In genomic region chr17:47518880-47519279, GRCh38 we compare ENCODE assay signal across 8 cellular contexts. TPM values are rescaled to one million over a fixed set of nuclear protein-coding genes. Genes with fewer than 3 reads are reported as not detected.
DNase-seq lines count a peak whose midpoint lies in the region; ATAC-seq, FAIRE-seq and TF ChIP-seq lines count a peak whose summit lies in the region.
"Not testable (repeated sequence)": the region's sequence is repeated elsewhere in the genome, so short reads cannot be mapped to it uniquely, and the experiment has no call there.

No MANE protein-coding gene starts in this region.

- intact Hi-C loops in activated CD4-positive, alpha-beta T cell treated with anti-CD3 and anti-CD28 coated beads for 36 hours (cut with DNase I, micrococcal nuclease); left lung (cut with DNase I): not testable (repeated sequence)

- peak; percentile 80 for ATAC-seq in activated CD4-positive, alpha-beta T cell treated with anti-CD3 and anti-CD28 coated beads for 36 hours
- ATAC-seq in left lung: peak; percentile 75
- ATAC-seq in stimulated activated effector memory CD8-positive, alpha-beta T cell treated with anti-CD3 and anti-CD28 coated beads, Interleukin-12 subunit alpha, Interleukin-12 subunit beta, amount 100 ng/mL, for 72 hours: peak; percentile 95

- not testable (repeated sequence) for H3K4me1 ChIP-seq in astrocyte (ENCODE audit: insufficient read depth, low read length); left lung

- not testable (repeated sequence) for H2AFZ ChIP-seq in astrocyte (ENCODE audit: low read depth, low read length)

- not testable (repeated sequence) for H3K27me3 ChIP-seq in astrocyte (ENCODE audit: insufficient read depth, low read length); left lung

- H3K4me3 Mint-ChIP-seq in activated CD4-positive, alpha-beta T cell treated with anti-CD3 and anti-CD28 coated beads for 36 hours; astrocyte (ENCODE audit: unreplicated experiment); stimulated activated effector memory CD8-positive, alpha-beta T cell treated with anti-CD3 and anti-CD28 coated beads, Interleukin-12 subunit alpha, Interleukin-12 subunit beta, amount 100 ng/mL, for 72 hours: not testable (repeated sequence)

- not testable (repeated sequence) for H3K4me2 ChIP-seq in astrocyte (ENCODE audit: low read length)

- H3K79me2 ChIP-seq in astrocyte (ENCODE audit: insufficient read depth, low read length): not testable (repeated sequence)

- not testable (repeated sequence) for H3K9ac ChIP-seq in astrocyte (ENCODE audit: low read length)

- POLR2A ChIA-PET in activated CD4-positive, alpha-beta T cell treated with anti-CD3 and anti-CD28 coated beads for 36 hours (lab: Charles Lee): not testable (repeated sequence)

- CTCF ChIA-PET in activated CD4-positive, alpha-beta T cell treated with anti-CD3 and anti-CD28 coated beads for 36 hours (lab: Charles Lee): not testable (repeated sequence)

- not testable (repeated sequence) for H3K27ac ChIP-seq in astrocyte (ENCODE audit: low read depth, low read length); left lung

- H3K4me3 ChIP-seq in astrocyte (ENCODE audit: insufficient read depth, low read depth, low read length); epithelial cell of esophagus (ENCODE audit: low read length); fibroblast of the aortic adventitia (ENCODE audit: low read depth, low read length); left lung: not testable (repeated sequence)

- not testable (repeated sequence) for H3K36me3 ChIP-seq in astrocyte (ENCODE audit: insufficient read depth, low read length); left lung

- H4K20me1 ChIP-seq in astrocyte (ENCODE audit: insufficient read depth, low read length): not testable (repeated sequence)

- not testable (repeated sequence) for H3K27ac Mint-ChIP-seq in activated CD4-positive, alpha-beta T cell treated with anti-CD3 and anti-CD28 coated beads for 36 hours; astrocyte (ENCODE audit: unreplicated experiment); stimulated activated effector memory CD8-positive, alpha-beta T cell treated with anti-CD3 and anti-CD28 coated beads, Interleukin-12 subunit alpha, Interleukin-12 subunit beta, amount 100 ng/mL, for 72 hours

- not testable (repeated sequence) for H3K27me3 Mint-ChIP-seq in activated CD4-positive, alpha-beta T cell treated with anti-CD3 and anti-CD28 coated beads for 36 hours; astrocyte (ENCODE audit: low read depth, unreplicated experiment)

- not testable (repeated sequence) for TF ChIP-seq CTCF in astrocyte (IDR thresholded peaks at IDR 0.05; ENCODE audit: insufficient read depth, low read depth, low read length); epithelial cell of esophagus (IDR thresholded peaks at IDR 0.05; ENCODE audit: insufficient read depth, low read depth, low read length, missing control alignments); fibroblast of the aortic adventitia (IDR thresholded peaks at IDR 0.05; ENCODE audit: insufficient read depth, low read length); left lung (IDR thresholded peaks at IDR 0.05)

- H3K9me3 ChIP-seq in astrocyte (ENCODE audit: insufficient read depth, low read depth, low read length); left lung: not testable (repeated sequence)

- H3K9me3 Mint-ChIP-seq in activated CD4-positive, alpha-beta T cell treated with anti-CD3 and anti-CD28 coated beads for 36 hours (ENCODE audit: low read depth); astrocyte (ENCODE audit: unreplicated experiment); stimulated activated effector memory CD8-positive, alpha-beta T cell treated with anti-CD3 and anti-CD28 coated beads, Interleukin-12 subunit alpha, Interleukin-12 subunit beta, amount 100 ng/mL, for 72 hours: not testable (repeated sequence)

- FAIRE-seq in astrocyte (lab: Jason Lieb, UNC): peak; percentile 9

- not testable (repeated sequence) for H3K36me3 Mint-ChIP-seq in activated CD4-positive, alpha-beta T cell treated with anti-CD3 and anti-CD28 coated beads for 36 hours (ENCODE audit: low read depth); astrocyte (ENCODE audit: low read depth, unreplicated experiment); stimulated activated effector memory CD8-positive, alpha-beta T cell treated with anti-CD3 and anti-CD28 coated beads, Interleukin-12 subunit alpha, Interleukin-12 subunit beta, amount 100 ng/mL, for 72 hours

- not testable (repeated sequence) for H3K4me1 Mint-ChIP-seq in activated CD4-positive, alpha-beta T cell treated with anti-CD3 and anti-CD28 coated beads for 36 hours; astrocyte (ENCODE audit: low read depth, unreplicated experiment); stimulated activated effector memory CD8-positive, alpha-beta T cell treated with anti-CD3 and anti-CD28 coated beads, Interleukin-12 subunit alpha, Interleukin-12 subunit beta, amount 100 ng/mL, for 72 hours

- DNase-seq in DMS53 (lab: John Stamatoyannopoulos, UW): peak; percentile 20
- DNase-seq in M059J (ENCODE audit: low read depth): peak; percentile 10
- DNase-seq in activated CD4-positive, alpha-beta T cell treated with anti-CD3 and anti-CD28 coated beads for 36 hours; left lung; stimulated activated effector memory CD8-positive, alpha-beta T cell treated with anti-CD3 and anti-CD28 coated beads, Interleukin-12 subunit alpha, Interleukin-12 subunit beta, amount 100 ng/mL, for 72 hours (ENCODE audit: low spot score in 2 of 2): not testable (repeated sequence)
- peak; percentile 21 for DNase-seq in astrocyte (ENCODE audit: low read depth)
- peak; percentile 54 for DNase-seq in epithelial cell of esophagus (ENCODE audit: low read depth)
- peak; percentile 21 for DNase-seq in fibroblast of the aortic adventitia (ENCODE audit: low read depth)

RNA-seq across cellular contexts. Expression of gene NPEPPS, which starts 12.0 kb away (rescaled TPM):
- 46.6 and 59.9 TPM in 2 replicates for total RNA-seq in M059J (2014; rRNA removed; shearing (Covaris generic))
- 100 to 1,000 TPM; 121 to 152 TPM for total RNA-seq in activated CD4-positive, alpha-beta T cell treated with anti-CD3 and anti-CD28 coated beads for 36 hours
- 112 and 143 TPM in 2 replicates for total RNA-seq in astrocyte
- total RNA-seq in fibroblast of the aortic adventitia (ENCODE audit: low replicate concordance): 106 and 299 TPM in 2 replicates
- 100 to 1,000 TPM; 109 to 131 TPM for total RNA-seq in left lung
